In genomic region chr2:236841389-236841788, GRCh38 we compare ENCODE assay signal across 26 cellular contexts.
"Had no signal": no experiment of that assay in that cellular context is flagged by ENCODE, and none has a peak within 500 bp of the region (broad histone marks: within the 10 kb centered on the region; RNA-seq: fewer than 3 reads in every experiment).

No MANE protein-coding gene starts in this region.

- H3K27ac ChIP-seq: brain microvascular endothelial cell, cardiac muscle cell had no signal

- ATAC-seq: activated naive CD4-positive, alpha-beta T cell treated with anti-CD3 and anti-CD28 coated beads, Interleukin-2, amount 50 U/mL, for 72 hours; activated naive CD8-positive, alpha-beta T cell treated with anti-CD3 and anti-CD28 coated beads, Interleukin-2, amount 50 U/mL, for 24 hours; activated T-cell treated with anti-CD3 and anti-CD28 coated beads, Interleukin-2, amount 50 U/mL, for 4 hours; K562; PC-3; T-helper 17 cell had no signal

- H3K36me3 ChIP-seq: brain microvascular endothelial cell, cardiac muscle cell had no signal

- DNase-seq: activated B cell treated with CpG ODN at 0.5 μM for 24 hours; activated CD4-positive, alpha-beta memory T cell treated with anti-CD3 and anti-CD28 coated beads for 36 hours; activated CD4-positive, alpha-beta T cell treated with anti-CD3 and anti-CD28 coated beads, Interleukin-2, amount 10 ng/mL, durations not matched to agents 7 days and 5 days; activated CD8-positive, alpha-beta memory T cell treated with anti-CD3 and anti-CD28 coated beads for 24 hours; activated effector memory CD4-positive, alpha-beta T cell treated with anti-CD3 and anti-CD28 coated beads, Interleukin-2, amount 50 U/mL, for 16 hours; activated naive CD4-positive, alpha-beta T cell treated with Interleukin-2 at 50 U/mL for 16 hours; activated naive CD8-positive, alpha-beta T cell treated with anti-CD3 and anti-CD28 coated beads, Interleukin-2, amount 50 U/mL, for 24 hours; activated T-cell treated with anti-CD3 and anti-CD28 coated beads, Interleukin-2, amount 50 U/mL, for 4 hours; amniotic stem cell; brain microvascular endothelial cell; Karpas-422; MM.1S; NCI-H1105; NCI-H1436; NCI-H1694 treated with DMSO at 0.1 percent for 48 hours; NCI-H2081; NCI-H510A treated with DMSO at 0.1 percent for 48 hours; NCI-H69; NK-92 treated with Interleukin-12 subunit alpha and Interleukin-12 subunit beta, amount 100 ng/mL, for 24 hours; PC-3; SIG-M5; T-helper 17 cell; T-helper 9 cell had no signal

- H3K27me3 ChIP-seq: brain microvascular endothelial cell, cardiac muscle cell had no signal

- H3K4me3 ChIP-seq: cardiac muscle cell, K562 had no signal
